ENCODE assay signal across 25 cellular contexts in the genomic region with DNA sequence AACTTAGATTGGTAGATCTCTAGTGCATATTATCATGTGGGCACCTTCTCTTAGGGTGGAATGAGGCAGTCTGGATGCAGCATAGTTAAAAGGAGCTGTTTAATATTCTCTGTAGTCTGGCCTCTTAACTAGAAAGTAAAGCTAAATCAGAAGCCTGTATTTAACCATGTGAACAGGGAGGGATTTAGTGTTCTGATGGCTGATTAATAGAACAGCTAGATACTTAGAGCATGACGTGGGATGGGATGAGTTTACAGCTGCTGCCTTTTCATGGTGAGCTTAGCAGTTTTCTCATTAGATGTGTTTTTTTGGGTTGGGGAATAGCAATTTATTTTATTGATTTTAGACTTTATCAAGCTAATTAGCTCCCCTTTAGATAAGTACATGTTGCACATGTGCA.
"Had no signal": no experiment of that assay in that cellular context is flagged by ENCODE, and none has a peak within 500 bp of the region (broad histone marks: within the 10 kb centered on the region; RNA-seq: fewer than 3 reads in every experiment).

No MANE protein-coding gene starts in this region.

- H3K4me1 ChIP-seq: ascending aorta, esophagus muscularis mucosa, heart left ventricle, sigmoid colon, vagina had no signal

- DNase-seq: activated CD4-positive, alpha-beta T cell treated with anti-CD3 and anti-CD28 coated beads, Interleukin-2, amount 10 ng/mL, durations not matched to agents 7 days and 5 days; activated CD4-positive, CD25-positive, alpha-beta regulatory T cell treated with anti-CD3 and anti-CD28 coated beads, Interleukin-2, amount 50 U/mL, for 72 hours; activated CD8-positive, alpha-beta memory T cell treated with anti-CD3 and anti-CD28 coated beads, Interleukin-2, amount 10 ng/mL, durations not matched to agents 7 days and 5 days; activated CD8-positive, alpha-beta T cell treated with anti-CD3 and anti-CD28 coated beads for 36 hours; activated gamma-delta T cell; central memory CD4-positive, alpha-beta T cell; effector memory CD8-positive, alpha-beta T cell; heart left ventricle; left colon; naive thymus-derived CD4-positive, alpha-beta T cell; occipital lobe; posterior cingulate gyrus; sigmoid colon; stimulated activated CD4-positive, alpha-beta T cell treated with anti-CD3 and anti-CD28 coated beads, Interleukin-4, amount 100 ng/mL, for 24 hours; stimulated activated naive CD4-positive, alpha-beta T cell treated with Interleukin-2 at 50 U/mL for 16 hours had no signal

- H3K27me3 Mint-ChIP-seq: activated CD4-positive, alpha-beta T cell treated with anti-CD3 and anti-CD28 coated beads, Interleukin-2, amount 10 ng/mL, durations not matched to agents 7 days and 5 days; activated CD8-positive, alpha-beta memory T cell treated with anti-CD3 and anti-CD28 coated beads, Interleukin-2, amount 10 ng/mL, durations not matched to agents 7 days and 5 days; activated CD8-positive, alpha-beta T cell treated with anti-CD3 and anti-CD28 coated beads for 36 hours; effector memory CD8-positive, alpha-beta T cell; memory B cell; naive thymus-derived CD4-positive, alpha-beta T cell; type B pancreatic cell had no signal

- H3K27ac Mint-ChIP-seq: activated CD4-positive, alpha-beta T cell treated with anti-CD3 and anti-CD28 coated beads, Interleukin-2, amount 10 ng/mL, durations not matched to agents 7 days and 5 days; activated CD8-positive, alpha-beta memory T cell treated with anti-CD3 and anti-CD28 coated beads, Interleukin-2, amount 10 ng/mL, durations not matched to agents 7 days and 5 days; activated CD8-positive, alpha-beta T cell treated with anti-CD3 and anti-CD28 coated beads for 36 hours; activated naive CD4-positive, alpha-beta T cell treated with anti-CD3 and anti-CD28 coated beads, Interleukin-2, amount 50 U/mL, for 72 hours; activated T-helper 1 cell treated with anti-CD3 and anti-CD28 coated beads, Interleukin-12 subunit alpha, Interleukin-12 subunit beta, Interleukin-2, Interleukin-4 antibody, amounts not matched to agents 30 ng/mL and 10 ng/mL and 1 ng/mL, durations not matched to agents 14 hours and 24 hours and 36 hours; memory B cell; naive thymus-derived CD4-positive, alpha-beta T cell; type B pancreatic cell had no signal

- H3K4me1 Mint-ChIP-seq: activated CD4-positive, alpha-beta T cell treated with anti-CD3 and anti-CD28 coated beads, Interleukin-2, amount 10 ng/mL, durations not matched to agents 7 days and 5 days; activated CD8-positive, alpha-beta memory T cell treated with anti-CD3 and anti-CD28 coated beads, Interleukin-2, amount 10 ng/mL, durations not matched to agents 7 days and 5 days; memory B cell; neural crest cell had no signal

- H3K4me3 Mint-ChIP-seq: activated CD4-positive, alpha-beta T cell treated with anti-CD3 and anti-CD28 coated beads, Interleukin-2, amount 10 ng/mL, durations not matched to agents 7 days and 5 days; activated CD8-positive, alpha-beta memory T cell treated with anti-CD3 and anti-CD28 coated beads, Interleukin-2, amount 10 ng/mL, durations not matched to agents 7 days and 5 days; activated CD8-positive, alpha-beta T cell treated with anti-CD3 and anti-CD28 coated beads for 36 hours; activated T-helper 1 cell treated with anti-CD3 and anti-CD28 coated beads, Interleukin-12 subunit alpha, Interleukin-12 subunit beta, Interleukin-2, Interleukin-4 antibody, amounts not matched to agents 30 ng/mL and 10 ng/mL and 1 ng/mL, durations not matched to agents 14 hours and 24 hours and 36 hours; effector memory CD8-positive, alpha-beta T cell; memory B cell; naive thymus-derived CD4-positive, alpha-beta T cell; neural crest cell; type B pancreatic cell had no signal

- H3K27me3 ChIP-seq: ascending aorta, esophagus muscularis mucosa, sigmoid colon, vagina had no signal

- H3K27ac ChIP-seq: ascending aorta, esophagus muscularis mucosa, heart left ventricle, sigmoid colon, thoracic aorta, vagina, VCaP had no signal

- H3K4me3 ChIP-seq: ascending aorta, esophagus muscularis mucosa, heart left ventricle, sigmoid colon, thoracic aorta, vagina had no signal

- H3K9me3 Mint-ChIP-seq: activated CD4-positive, alpha-beta T cell treated with anti-CD3 and anti-CD28 coated beads, Interleukin-2, amount 10 ng/mL, durations not matched to agents 7 days and 5 days; activated CD8-positive, alpha-beta T cell treated with anti-CD3 and anti-CD28 coated beads for 36 hours; activated naive CD4-positive, alpha-beta T cell treated with anti-CD3 and anti-CD28 coated beads, Interleukin-2, amount 50 U/mL, for 72 hours; activated T-helper 1 cell treated with anti-CD3 and anti-CD28 coated beads, Interleukin-12 subunit alpha, Interleukin-12 subunit beta, Interleukin-2, Interleukin-4 antibody, amounts not matched to agents 30 ng/mL and 10 ng/mL and 1 ng/mL, durations not matched to agents 14 hours and 24 hours and 36 hours; effector memory CD8-positive, alpha-beta T cell; memory B cell; naive thymus-derived CD4-positive, alpha-beta T cell; type B pancreatic cell had no signal

- H3K9me3 ChIP-seq: ascending aorta, esophagus muscularis mucosa, sigmoid colon, thoracic aorta had no signal

- ATAC-seq: activated CD8-positive, alpha-beta memory T cell treated with anti-CD3 and anti-CD28 coated beads, Interleukin-2, amount 10 ng/mL, durations not matched to agents 7 days and 5 days; activated CD8-positive, alpha-beta T cell treated with anti-CD3 and anti-CD28 coated beads for 36 hours; activated naive CD4-positive, alpha-beta T cell treated with anti-CD3 and anti-CD28 coated beads, Interleukin-2, amount 50 U/mL, for 72 hours; effector memory CD8-positive, alpha-beta T cell; heart left ventricle; left colon; naive thymus-derived CD4-positive, alpha-beta T cell had no signal
